ENCODE assay signal across 17 cellular contexts in genomic region chr3:195082811-195083210, GRCh38.
"Had no signal": no experiment of that assay in that cellular context is flagged by ENCODE, and none has a peak within 500 bp of the region (broad histone marks: within the 10 kb centered on the region; RNA-seq: fewer than 3 reads in every experiment).

No MANE protein-coding gene starts in this region.

- DNase-seq: activated CD4-positive, CD25-positive, alpha-beta regulatory T cell treated with anti-CD3 and anti-CD28 coated beads, Interleukin-2, amount 50 U/mL, for 72 hours; activated naive CD4-positive, alpha-beta T cell treated with anti-CD3 and anti-CD28 coated beads for 36 hours; activated naive CD8-positive, alpha-beta T cell treated with anti-CD3 and anti-CD28 coated beads, Interleukin-2, amount 50 U/mL, for 24 hours; activated T-cell treated with anti-CD3 and anti-CD28 coated beads for 4 hours; hippocampal formation; stimulated activated CD4-positive, alpha-beta T cell treated with anti-CD3 and anti-CD28 coated beads, Interleukin-4, amount 100 ng/mL, for 24 hours; stimulated activated naive CD4-positive, alpha-beta T cell; T-cell; T1000; transverse colon had no signal

- ATAC-seq: activated naive CD8-positive, alpha-beta T cell treated with anti-CD3 and anti-CD28 coated beads, Interleukin-2, amount 50 U/mL, for 24 hours; esophagus mucosa; pancreas; T-cell had no signal

- H3K9me3 ChIP-seq: pancreas, transverse colon had no signal

- H3K4me1 ChIP-seq: transverse colon had no signal

- H3K27ac ChIP-seq: cardiac muscle cell, SK-N-MC, transverse colon had no signal

- H3K27me3 ChIP-seq: cardiac muscle cell, pancreas, transverse colon had no signal

- H3K4me3 ChIP-seq: cardiac muscle cell, pancreas, SK-N-MC, transverse colon had no signal

- FAIRE-seq: colon, endometrium, keratinocyte, pancreas had no signal

- H3K36me3 ChIP-seq: cardiac muscle cell, pancreas, transverse colon had no signal
